In genomic region chr4:170093978-170094377, GRCh38 we compare ENCODE assay signal across 1 cellular context.
TF ChIP-seq lines count a peak whose summit lies in the region.

No MANE protein-coding gene starts in this region.

TF ChIP-seq in H1, 55 proteins besides CTCF, POLR2A, EP300 and RAD21:
- TF ChIP-seq FOSL1 (IDR thresholded peaks at IDR 0.05; ENCODE audit: insufficient read depth, low read depth, low read length) (no peak), RXRA (IDR thresholded peaks at IDR 0.05; ENCODE audit: insufficient read depth, low read depth, low read length) (0 out of 2 replicates have a peak, but pooled peaks have one; percentile 9)
